Comparison of ENCODE assay signal across 22 cellular contexts in the genomic region with DNA sequence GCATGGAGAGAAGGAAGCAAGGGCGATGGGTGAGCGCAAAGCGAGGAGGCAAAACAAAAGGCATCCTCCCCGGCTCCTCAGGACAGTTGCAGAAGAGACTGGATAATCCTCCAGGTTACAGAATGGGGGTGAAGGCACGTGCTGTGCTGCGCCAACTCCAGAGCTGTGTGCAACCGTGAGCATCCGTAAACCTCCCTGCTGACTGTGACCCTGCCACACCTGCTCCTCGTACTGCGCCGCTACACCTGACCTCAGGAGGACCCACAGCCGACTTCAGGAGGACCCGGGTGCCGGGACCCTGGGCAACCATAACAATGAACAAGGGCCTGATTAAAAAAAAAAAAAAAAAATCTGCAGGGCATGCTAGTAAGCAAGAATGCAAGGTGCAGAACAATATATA.
"Had no signal": no experiment of that assay in that cellular context is flagged by ENCODE, and none has a peak within 500 bp of the region (broad histone marks: within the 10 kb centered on the region; RNA-seq: fewer than 3 reads in every experiment).

No MANE protein-coding gene starts in this region.

- H3K9me3 Mint-ChIP-seq: dendritic cell treated with granulocyte-macrophage colony-stimulating factor and Interleukin-4, amounts not matched to agents 40 ng/mL and 50 ng/mL, for 4 days; effector memory CD8-positive, alpha-beta T cell; endodermal cell had no signal

- H3K4me3 Mint-ChIP-seq: dendritic cell treated with granulocyte-macrophage colony-stimulating factor and Interleukin-4, amounts not matched to agents 40 ng/mL and 50 ng/mL, for 4 days; effector memory CD8-positive, alpha-beta T cell; endodermal cell had no signal

- ATAC-seq: effector memory CD8-positive, alpha-beta T cell; esophagus mucosa; foreskin keratinocyte; gastrocnemius medialis; gastroesophageal sphincter; heart left ventricle; heart right ventricle had no signal

- H3K27me3 Mint-ChIP-seq: dendritic cell treated with granulocyte-macrophage colony-stimulating factor and Interleukin-4, amounts not matched to agents 40 ng/mL and 50 ng/mL, for 4 days; effector memory CD8-positive, alpha-beta T cell had no signal

- H3K27ac Mint-ChIP-seq: dendritic cell treated with granulocyte-macrophage colony-stimulating factor and Interleukin-4, amounts not matched to agents 40 ng/mL and 50 ng/mL, for 4 days; endodermal cell had no signal

- DNase-seq: colonic mucosa; cortex of kidney; dermis blood vessel endothelial cell; dorsolateral prefrontal cortex; effector CD4-positive, alpha-beta T cell; effector CD8-positive, alpha-beta T cell; effector memory CD4-positive, alpha-beta T cell; effector memory CD8-positive, alpha-beta T cell; endodermal cell; erythroblast; esophagus squamous epithelium; foreskin fibroblast; foreskin keratinocyte; foreskin melanocyte; gastrocnemius medialis; glutamatergic neuron; head of caudate nucleus; heart left ventricle; heart right ventricle had no signal
